1 cellular context compared by ENCODE assay signal in the genomic region with DNA sequence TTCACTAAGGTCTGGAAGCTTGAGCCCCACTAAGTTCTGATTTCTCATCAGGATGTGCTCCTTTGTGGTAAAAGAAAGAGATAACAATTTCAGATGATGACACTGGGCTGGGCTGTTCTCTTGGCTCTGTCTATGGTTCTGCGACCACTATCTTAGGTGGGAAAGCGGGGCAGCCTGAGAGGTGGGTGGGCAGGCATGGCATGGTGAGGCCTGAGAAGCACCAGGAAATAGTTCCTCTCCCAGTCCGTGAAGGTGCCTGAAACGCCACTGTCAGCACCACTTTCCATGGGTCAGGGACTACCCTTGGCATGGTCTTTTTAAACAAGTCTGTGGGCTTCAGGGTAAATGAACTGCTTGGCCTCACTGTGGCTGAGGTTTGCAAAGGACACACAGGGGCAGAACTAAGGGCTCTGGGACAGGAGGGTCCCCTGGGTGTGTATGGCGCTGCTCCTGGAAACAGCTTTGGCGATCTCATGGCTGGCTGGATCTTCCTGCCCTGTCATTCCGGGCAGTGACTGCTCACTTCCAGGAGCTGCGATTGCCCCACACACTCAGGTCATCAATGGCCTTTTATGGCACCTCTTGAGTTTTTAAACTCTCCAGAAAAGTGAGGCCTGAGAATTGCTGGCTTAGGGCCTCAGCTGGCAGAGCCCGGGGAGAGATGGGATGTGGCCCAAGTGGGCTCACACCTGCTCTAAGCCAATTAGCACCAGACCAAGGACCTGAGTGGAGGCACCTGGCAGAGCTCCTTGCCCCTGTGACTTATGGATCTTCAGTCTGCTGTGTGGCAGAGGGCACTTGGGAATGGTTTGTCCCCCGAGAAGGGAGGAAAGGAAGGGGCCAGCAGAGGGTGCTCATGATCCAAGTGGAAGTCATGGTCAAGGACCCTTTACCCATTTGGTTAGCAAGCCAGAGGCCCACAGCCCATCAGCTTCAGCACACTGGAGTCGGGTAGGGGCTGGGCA.
TF ChIP-seq lines count a peak whose summit lies in the region.

No MANE protein-coding gene starts in this region.

TF ChIP-seq in HepG2, 621 proteins besides CTCF, POLR2A, EP300 and RAD21 (continued from another document):
- no peak for TF ChIP-seq ZNF841 (CRISPR knock-in tag; IDR thresholded peaks at IDR 0.05; ENCODE audit: borderline replicate concordance)
TF ChIP-seq in HepG2: peak in this region for 2.
